In genomic region chr17:3911271-3912053, GRCh38 we compare ENCODE assay signal across 8 cellular contexts. TPM values are rescaled to one million over a fixed set of nuclear protein-coding genes. Genes with fewer than 3 reads are reported as not detected.
DNase-seq lines count a peak whose midpoint lies in the region; ATAC-seq lines count a peak whose summit lies in the region.

No MANE protein-coding gene starts in this region.

- H3K27me3 Mint-ChIP-seq in activated T-helper 1 cell treated with anti-CD3 and anti-CD28 coated beads, Interleukin-12 subunit alpha, Interleukin-12 subunit beta, Interleukin-2, Interleukin-4 antibody, amounts not matched to agents 30 ng/mL and 10 ng/mL and 1 ng/mL, durations not matched to agents 14 hours and 24 hours and 36 hours (ENCODE audit: insufficient read depth), result peaks cover 4% of the 10 kb centered on the region

- intact Hi-C loops in activated T-helper 1 cell treated with anti-CD3 and anti-CD28 coated beads, Interleukin-12 subunit alpha, Interleukin-12 subunit beta, Interleukin-2, Interleukin-4 antibody, amounts not matched to agents 30 ng/mL and 10 ng/mL and 1 ng/mL, durations not matched to agents 14 hours and 24 hours and 36 hours (cut with micrococcal nuclease), result loop anchor here (1.0 to 5.0 kb wide), 3 partner anchors 18 to 231 kb away; partner anchors contain the start of genes CAMKK1, CYB5D2, NCBP3 and ZZEF1
- intact Hi-C loops in posterior vena cava (cut with DNase I), result loop anchor here (5.0 to 10.0 kb wide), 2 partner anchors 93 to 96 kb away; no protein-coding TSS in a partner anchor

- peaks cover 32% of the 10 kb centered on the region for H3K4me1 Mint-ChIP-seq in activated T-helper 1 cell treated with anti-CD3 and anti-CD28 coated beads, Interleukin-12 subunit alpha, Interleukin-12 subunit beta, Interleukin-2, Interleukin-4 antibody, amounts not matched to agents 30 ng/mL and 10 ng/mL and 1 ng/mL, durations not matched to agents 14 hours and 24 hours and 36 hours (ENCODE audit: low read depth)

- no peaks in the 10 kb centered on the region for H3K36me3 Mint-ChIP-seq in activated T-helper 1 cell treated with anti-CD3 and anti-CD28 coated beads, Interleukin-12 subunit alpha, Interleukin-12 subunit beta, Interleukin-2, Interleukin-4 antibody, amounts not matched to agents 30 ng/mL and 10 ng/mL and 1 ng/mL, durations not matched to agents 14 hours and 24 hours and 36 hours (ENCODE audit: low read depth)

- H3K9me3 Mint-ChIP-seq in activated T-helper 1 cell treated with anti-CD3 and anti-CD28 coated beads, Interleukin-12 subunit alpha, Interleukin-12 subunit beta, Interleukin-2, Interleukin-4 antibody, amounts not matched to agents 30 ng/mL and 10 ng/mL and 1 ng/mL, durations not matched to agents 14 hours and 24 hours and 36 hours, result no peaks in the 10 kb centered on the region

- ATAC-seq in GM18520 (IDR thresholded peaks at IDR 0.05; ENCODE audit: unreplicated experiment) (peak; percentile 82), HG02642 (IDR thresholded peaks at IDR 0.05; ENCODE audit: poor library complexity, unreplicated experiment) (peak; percentile 70)

- peak overlapping the region; percentile 77 for H3K27ac Mint-ChIP-seq in activated T-helper 1 cell treated with anti-CD3 and anti-CD28 coated beads, Interleukin-12 subunit alpha, Interleukin-12 subunit beta, Interleukin-2, Interleukin-4 antibody, amounts not matched to agents 30 ng/mL and 10 ng/mL and 1 ng/mL, durations not matched to agents 14 hours and 24 hours and 36 hours

- DNase-seq in NCI-H524 treated with DMSO at 0.1 percent for 48 hours (lab: John Stamatoyannopoulos, UW), result peak; percentile 63
- DNase-seq in activated T-helper 1 cell treated with anti-CD3 and anti-CD28 coated beads, Interleukin-12 subunit alpha, Interleukin-12 subunit beta, Interleukin-2, Interleukin-4 antibody, amounts not matched to agents 30 ng/mL and 10 ng/mL and 1 ng/mL, durations not matched to agents 14 hours and 24 hours and 36 hours (ENCODE audit: low spot score), result peak; percentile 53
- peak; percentile 85 for DNase-seq in posterior vena cava (ENCODE audit: low spot score)
- DNase-seq in NCI-H526 (lab: John Stamatoyannopoulos, UW), result no peak
- DNase-seq in 8988T, result no peak
- no peak for DNase-seq in amniotic stem cell (lab: John Stamatoyannopoulos, UW)

- H3K4me3 Mint-ChIP-seq in activated T-helper 1 cell treated with anti-CD3 and anti-CD28 coated beads, Interleukin-12 subunit alpha, Interleukin-12 subunit beta, Interleukin-2, Interleukin-4 antibody, amounts not matched to agents 30 ng/mL and 10 ng/mL and 1 ng/mL, durations not matched to agents 14 hours and 24 hours and 36 hours, result peak overlapping the region; percentile 28

RNA-seq across cellular contexts. Expression of gene P2RX1, which starts 4.8 kb away (rescaled TPM):
- total RNA-seq in activated T-helper 1 cell treated with anti-CD3 and anti-CD28 coated beads, Interleukin-12 subunit alpha, Interleukin-12 subunit beta, Interleukin-2, Interleukin-4 antibody, amounts not matched to agents 30 ng/mL and 10 ng/mL and 1 ng/mL, durations not matched to agents 14 hours and 24 hours and 36 hours, result 0.13 and 0.34 TPM in 2 replicates
- total RNA-seq in posterior vena cava, result 100 to 1,000 TPM in 1 of 2 donors, 10 to 100 TPM in 1; 71.0 to 115 TPM

RNA-seq across cellular contexts. Expression of gene CAMKK1, which starts 18.6 kb away (rescaled TPM):
- 6.1 and 7.8 TPM in 2 replicates for total RNA-seq in activated T-helper 1 cell treated with anti-CD3 and anti-CD28 coated beads, Interleukin-12 subunit alpha, Interleukin-12 subunit beta, Interleukin-2, Interleukin-4 antibody, amounts not matched to agents 30 ng/mL and 10 ng/mL and 1 ng/mL, durations not matched to agents 14 hours and 24 hours and 36 hours
- 10 to 100 TPM in 1 of 2 donors, 1 to 10 TPM in 1; 7.1 to 11.8 TPM for total RNA-seq in posterior vena cava

RNA-seq across cellular contexts. Expression of gene ATP2A3, which starts 52.8 kb away (rescaled TPM):
- 107 and 111 TPM in 2 replicates for total RNA-seq in activated T-helper 1 cell treated with anti-CD3 and anti-CD28 coated beads, Interleukin-12 subunit alpha, Interleukin-12 subunit beta, Interleukin-2, Interleukin-4 antibody, amounts not matched to agents 30 ng/mL and 10 ng/mL and 1 ng/mL, durations not matched to agents 14 hours and 24 hours and 36 hours
- 10 to 100 TPM; 27.5 to 27.7 TPM for total RNA-seq in posterior vena cava

Comparison
In these comparisons a context has a peak if more than half of its experiments do, and no peak if none do; other contexts are left out.
1. DNase-seq: peak in NCI-H524 treated with DMSO at 0.1 percent for 48 hours (single experiment), activated T-helper 1 cell treated with anti-CD3 and anti-CD28 coated beads, Interleukin-12 subunit alpha, Interleukin-12 subunit beta, Interleukin-2, Interleukin-4 antibody, amounts not matched to agents 30 ng/mL and 10 ng/mL and 1 ng/mL, durations not matched to agents 14 hours and 24 hours and 36 hours (single experiment) and posterior vena cava (single experiment); none in NCI-H526 (0 of 2), 8988T (single experiment) and amniotic stem cell (single experiment).
2. RNA of gene P2RX1, which starts 4.8 kb away (total RNA-seq): 71.0 to 115 TPM in posterior vena cava; 0.13 to 0.34 TPM in activated T-helper 1 cell treated with anti-CD3 and anti-CD28 coated beads, Interleukin-12 subunit alpha, Interleukin-12 subunit beta, Interleukin-2, Interleukin-4 antibody, amounts not matched to agents 30 ng/mL and 10 ng/mL and 1 ng/mL, durations not matched to agents 14 hours and 24 hours and 36 hours; every median in the first group is over 10 times any median in the second.